8 cellular contexts compared by ENCODE assay signal in genomic region chr6:149755300-149756260, GRCh38. TPM values are rescaled to one million over a fixed set of nuclear protein-coding genes. Genes with fewer than 3 reads are reported as not detected.
DNase-seq lines count a peak whose midpoint lies in the region; ATAC-seq lines count a peak whose summit lies in the region.

No MANE protein-coding gene starts in this region.

- ATAC-seq in GM18498 (IDR thresholded peaks at IDR 0.05; ENCODE audit: unreplicated experiment) (peak; percentile 85), GM21619 (IDR thresholded peaks at IDR 0.05; ENCODE audit: unreplicated experiment) (peak; percentile 67), GM21515 (IDR thresholded peaks at IDR 0.05; ENCODE audit: unreplicated experiment) (no peak), T-helper 17 cell (no peak)

- peaks cover 18% of the 10 kb centered on the region for H3K4me1 Mint-ChIP-seq in T-helper 17 cell

- no peaks in the 10 kb centered on the region for H3K27me3 Mint-ChIP-seq in T-helper 17 cell

- peaks cover 4% of the 10 kb centered on the region for H3K36me3 Mint-ChIP-seq in T-helper 17 cell (ENCODE audit: low read depth)

- DNase-seq in HuH-7 (ENCODE audit: low spot score) (peak; percentile 28), left kidney (ENCODE audit: low read depth, low spot score) (peak; percentile 58), T-helper 17 cell (no peak), NCI-H2029 treated with DMSO at 0.1 percent for 48 hours (lab: John Stamatoyannopoulos, UW) (no peak), NCI-H2196 (lab: John Stamatoyannopoulos, UW; ENCODE audit: unreplicated experiment) (no peak)

- H3K9me3 ChIP-seq in T-helper 17 cell (ENCODE audit: control insufficient read depth, low read length, poor library complexity, severe bottlenecking): no peaks in the 10 kb centered on the region

- H3K27ac Mint-ChIP-seq in T-helper 17 cell: no peak overlapping the region

- no peak overlapping the region for H3K4me3 Mint-ChIP-seq in T-helper 17 cell

RNA-seq across cellular contexts. Expression of gene PCMT1, which starts 6.0 kb away (rescaled TPM):
- 10 to 100 TPM; 32.4 to 32.9 TPM for total RNA-seq in T-helper 17 cell

RNA-seq across cellular contexts. Expression of gene NUP43, which starts 9.3 kb away (rescaled TPM):
- 10 to 100 TPM; 13.7 to 16.3 TPM for total RNA-seq in T-helper 17 cell

RNA-seq across cellular contexts. Expression of gene LATS1, which starts 37.7 kb away (rescaled TPM):
- total RNA-seq in T-helper 17 cell: 10 to 100 TPM; 35.4 to 43.6 TPM

Comparison
In these comparisons a context has a peak if more than half of its experiments do, and no peak if none do; other contexts are left out.
1. ATAC-seq: peak in GM18498 (single experiment) and GM21619 (single experiment); none in GM21515 (single experiment) and T-helper 17 cell (single experiment).
2. DNase-seq: peak in HuH-7 (single experiment) and left kidney (single experiment); none in T-helper 17 cell (0 of 3), NCI-H2029 treated with DMSO at 0.1 percent for 48 hours (single experiment) and NCI-H2196 (single experiment).